Comparison of ENCODE assay signal across 30 cellular contexts in genomic region chr13:59570204-59570603, GRCh38.
"Had no signal": no experiment of that assay in that cellular context is flagged by ENCODE, and none has a peak within 500 bp of the region (broad histone marks: within the 10 kb centered on the region; RNA-seq: fewer than 3 reads in every experiment).

No MANE protein-coding gene starts in this region.

- H3K4me1 ChIP-seq: adrenal gland, esophagus squamous epithelium had no signal

- H3K27ac Mint-ChIP-seq: activated B cell treated with CpG ODN at 0.5 μM for 24 hours; activated naive CD4-positive, alpha-beta T cell treated with anti-CD3 and anti-CD28 coated beads, Interleukin-2, amount 10 ng/mL, durations not matched to agents 7 days and 5 days; activated naive CD4-positive, alpha-beta T cell treated with anti-CD3 and anti-CD28 coated beads, Interleukin-2, amount 50 U/mL, for 72 hours; activated T-cell treated with anti-CD3 and anti-CD28 coated beads, Interleukin-2, amount 50 U/mL, for 24 hours; activated T-cell treated with anti-CD3 and anti-CD28 coated beads, Interleukin-2, amount 50 U/mL, for 72 hours; T-helper 17 cell; T-helper 2 cell treated with Interferon-gamma antibody and Interleukin-4, amounts not matched to agents 5 μg/mL and 100 μg/mL, for 36 hours had no signal

- H3K9me3 Mint-ChIP-seq: activated B cell treated with CpG ODN at 0.5 μM for 24 hours; activated naive CD4-positive, alpha-beta T cell treated with anti-CD3 and anti-CD28 coated beads, Interleukin-2, amount 10 ng/mL, durations not matched to agents 7 days and 5 days; T-helper 2 cell treated with Interferon-gamma antibody and Interleukin-4, amounts not matched to agents 5 μg/mL and 100 μg/mL, for 36 hours had no signal

- H3K27ac ChIP-seq: adrenal gland, body of pancreas, epithelial cell of prostate, esophagus squamous epithelium, WERI-Rb-1 had no signal

- H3K4me1 Mint-ChIP-seq: activated B cell treated with CpG ODN at 0.5 μM for 24 hours; activated naive CD4-positive, alpha-beta T cell treated with anti-CD3 and anti-CD28 coated beads, Interleukin-2, amount 10 ng/mL, durations not matched to agents 7 days and 5 days; T-helper 17 cell had no signal

- H3K36me3 ChIP-seq: adrenal gland, esophagus squamous epithelium, WERI-Rb-1 had no signal

- H3K27me3 Mint-ChIP-seq: activated B cell treated with CpG ODN at 0.5 μM for 24 hours; activated naive CD4-positive, alpha-beta T cell treated with anti-CD3 and anti-CD28 coated beads, Interleukin-2, amount 10 ng/mL, durations not matched to agents 7 days and 5 days had no signal

- H3K27me3 ChIP-seq: adrenal gland, body of pancreas, esophagus squamous epithelium had no signal

- H3K4me3 ChIP-seq: adrenal gland, body of pancreas, esophagus squamous epithelium had no signal

- ATAC-seq: activated CD4-positive, CD25-positive, alpha-beta regulatory T cell treated with anti-CD3 and anti-CD28 coated beads, Interleukin-2, amount 50 U/mL, for 24 hours; activated naive CD4-positive, alpha-beta T cell treated with anti-CD3 and anti-CD28 coated beads, Interleukin-2, amount 50 U/mL, for 72 hours; activated T-cell treated with anti-CD3 and anti-CD28 coated beads, Interleukin-2, amount 50 U/mL, for 72 hours; body of pancreas; T-helper 17 cell had no signal

- H3K9me3 ChIP-seq: adrenal gland, body of pancreas, esophagus squamous epithelium had no signal

- H3K36me3 Mint-ChIP-seq: activated naive CD4-positive, alpha-beta T cell treated with anti-CD3 and anti-CD28 coated beads, Interleukin-2, amount 10 ng/mL, durations not matched to agents 7 days and 5 days had no signal

- H3K4me3 Mint-ChIP-seq: activated B cell treated with CpG ODN at 0.5 μM for 24 hours; activated naive CD4-positive, alpha-beta T cell treated with anti-CD3 and anti-CD28 coated beads, Interleukin-2, amount 10 ng/mL, durations not matched to agents 7 days and 5 days; activated T-cell treated with anti-CD3 and anti-CD28 coated beads, Interleukin-2, amount 50 U/mL, for 24 hours; activated T-cell treated with anti-CD3 and anti-CD28 coated beads, Interleukin-2, amount 50 U/mL, for 72 hours; T-helper 17 cell; T-helper 2 cell treated with Interferon-gamma antibody and Interleukin-4, amounts not matched to agents 5 μg/mL and 100 μg/mL, for 36 hours had no signal

- DNase-seq: activated B cell treated with CpG ODN at 0.5 μM for 24 hours; activated CD4-positive, alpha-beta T cell treated with anti-CD3 and anti-CD28 coated beads for 48 hours; activated CD4-positive, alpha-beta T cell treated with anti-CD3 and anti-CD28 coated beads, Interleukin-2, amount 50 U/mL, for 1 hour; activated CD4-positive, alpha-beta T cell treated with anti-CD3 and anti-CD28 coated beads, Interleukin-2, amount 50 U/mL, for 48 hours; activated CD8-positive, alpha-beta memory T cell treated with anti-CD3 and anti-CD28 coated beads, Interleukin-2, amount 50 U/mL, for 48 hours; activated gamma-delta T cell; activated naive CD4-positive, alpha-beta T cell; activated naive CD4-positive, alpha-beta T cell treated with anti-CD3 and anti-CD28 coated beads, Interleukin-2, amount 10 ng/mL, durations not matched to agents 7 days and 5 days; activated T-cell treated with anti-CD3 and anti-CD28 coated beads for 4 hours; activated T-cell treated with anti-CD3 and anti-CD28 coated beads, Interleukin-2, amount 50 U/mL, for 24 hours; activated T-cell treated with anti-CD3 and anti-CD28 coated beads, Interleukin-2, amount 50 U/mL, for 72 hours; adrenal gland; amygdala; aorta; body of pancreas; caudate nucleus; cortex of kidney; dermis blood vessel endothelial cell; effector CD4-positive, alpha-beta T cell; esophagus squamous epithelium; foreskin melanocyte; head of caudate nucleus; hippocampal formation; T-helper 17 cell; T1000; WERI-Rb-1 had no signal
